In genomic region chrX:1824855-1825254, GRCh38 we compare ENCODE assay signal across 26 cellular contexts.
DNase-seq lines count a peak whose midpoint lies in the region; ATAC-seq, FAIRE-seq and TF ChIP-seq lines count a peak whose summit lies in the region.
"Had no signal": no experiment of that assay in that cellular context is flagged by ENCODE, and none has a peak within 500 bp of the region (broad histone marks: within the 10 kb centered on the region; RNA-seq: fewer than 3 reads in every experiment).

No MANE protein-coding gene starts in this region.

- no peaks in the 10 kb centered on the region for H3F3A ChIP-seq in neural progenitor cell (ENCODE audit: low read depth)

- FAIRE-seq in H1 (lab: Jason Lieb, UNC) = no peak
- FAIRE-seq: A549, GM12891, GM18507, H54 had no signal

- no peak for TF ChIP-seq RAD21 in H1 (IDR thresholded peaks at IDR 0.05 in 1 of 2, conservative IDR thresholded peaks at IDR 0.05 in 1 of 2; ENCODE audit: low read depth in 2 of 2, low read length in 2 of 2)

- peaks cover 2% of the 10 kb centered on the region for H3K9me3 Mint-ChIP-seq in neural progenitor cell
- H3K9me3 Mint-ChIP-seq: CD4-positive, alpha-beta memory T cell had no signal

- H3K9ac ChIP-seq in H1 (replicated peaks in 1 of 4; ENCODE audit: extremely low read depth in 1 of 4, low read depth in 3 of 4, low read length in 3 of 4) (no peak overlapping the region), neural progenitor cell (no peak overlapping the region)
- H3K9ac ChIP-seq: BLaER1 treated with 17β-estradiol and CSF1 and Interleukin-3, amounts not matched to agents 10 nM and 100 nM had no signal

- H3K18ac ChIP-seq in H1 (ENCODE audit: extremely low read depth, low read length) = no peak overlapping the region

- H2BK120ac ChIP-seq in H1 (replicated peaks; ENCODE audit: low read depth, low read length) = no peak overlapping the region

- H3K79me1 ChIP-seq in H1 (ENCODE audit: low read depth, low read length) = no peaks in the 10 kb centered on the region

- H3K27me3 ChIP-seq in H1 (replicated peaks in 1 of 4; ENCODE audit: control insufficient read depth in 3 of 4, extremely low read depth in 1 of 4, insufficient read depth in 3 of 4, low read length in 3 of 4) (no peaks in the 10 kb centered on the region), neural progenitor cell (no peaks in the 10 kb centered on the region), stomach (no peaks in the 10 kb centered on the region)
- H3K27me3 ChIP-seq: BE2C; BLaER1 treated with 17β-estradiol and CSF1 and Interleukin-3, amounts not matched to agents 10 nM and 100 nM had no signal

- POLR2A ChIA-PET in H1 (lab: Charles Lee; ENCODE audit: partially characterized antibody) = no interaction called here

- H3K27me3 Mint-ChIP-seq in neural progenitor cell (ENCODE audit: insufficient read depth, low read depth) = peaks cover 10% of the 10 kb centered on the region
- H3K27me3 Mint-ChIP-seq: CD4-positive, alpha-beta memory T cell had no signal

- H3K4me3 ChIP-seq in H1 (ENCODE audit: extremely low read depth in 1 of 4, insufficient read depth in 2 of 4, low read depth in 3 of 4, low read length in 4 of 4) (no peak overlapping the region), neural progenitor cell (no peak overlapping the region), stomach (no peak overlapping the region)
- H3K4me3 ChIP-seq: A549; BLaER1 treated with 17β-estradiol and CSF1 and Interleukin-3, amounts not matched to agents 10 nM and 100 nM; GM23338; HAP-1 had no signal

- peak overlapping the region; percentile 3 for H3K27ac Mint-ChIP-seq in neural progenitor cell
- H3K27ac Mint-ChIP-seq: CD14-positive monocyte; CD4-positive, alpha-beta memory T cell; GM23338; HFFc6 had no signal

- H2BK20ac ChIP-seq in H1 (ENCODE audit: low read length) = no peak overlapping the region

- H4K20me1 ChIP-seq in H1 (replicated peaks in 1 of 2; ENCODE audit: control insufficient read depth in 1 of 2, insufficient read depth in 2 of 2, low read length in 2 of 2) (no peaks in the 10 kb centered on the region), neural progenitor cell (ENCODE audit: low read depth) (no peaks in the 10 kb centered on the region)
- H4K20me1 ChIP-seq: BLaER1 treated with 17β-estradiol and CSF1 and Interleukin-3, amounts not matched to agents 10 nM and 100 nM had no signal

- no peak overlapping the region for H2AK5ac ChIP-seq in H1 (ENCODE audit: low read depth, low read length)

- H3K23me2 ChIP-seq in H1 (ENCODE audit: low read depth, low read length) = no peaks in the 10 kb centered on the region

- H3K9me3 ChIP-seq in H1 (ENCODE audit: insufficient read depth in 2 of 2, low read depth in 1 of 2, low read length in 1 of 2) = no peaks in the 10 kb centered on the region
- no peaks in the 10 kb centered on the region for H3K9me3 ChIP-seq in neural progenitor cell (ENCODE audit: low read depth)
- H3K9me3 ChIP-seq in stomach = no peaks in the 10 kb centered on the region
- H3K9me3 ChIP-seq: A549, BE2C, HAP-1 had no signal

- H4K91ac ChIP-seq in H1 (replicated peaks; ENCODE audit: insufficient read length, low read length) = no peak overlapping the region

- H3K4me3 Mint-ChIP-seq in neural progenitor cell = no peak overlapping the region
- H3K4me3 Mint-ChIP-seq: CD14-positive monocyte; CD4-positive, alpha-beta memory T cell; GM23338; HFFc6 had no signal

- H3K79me2 ChIP-seq in H1 (ENCODE audit: control insufficient read depth in 1 of 2, insufficient read depth in 2 of 2, low read length in 2 of 2) = no peaks in the 10 kb centered on the region
- H3K79me2 ChIP-seq in neural progenitor cell (ENCODE audit: low read depth) = no peaks in the 10 kb centered on the region

- no peaks in the 10 kb centered on the region for H3K36me3 Mint-ChIP-seq in neural progenitor cell
- H3K36me3 Mint-ChIP-seq: CD14-positive monocyte; CD4-positive, alpha-beta memory T cell had no signal

- TF ChIP-seq EP300 in H1 (IDR thresholded peaks at IDR 0.05; ENCODE audit: borderline replicate concordance in 1 of 2, low read depth in 2 of 2, low read length in 2 of 2) (no peak), stomach (IDR thresholded peaks at IDR 0.05) (no peak)

- TF ChIP-seq POLR2A in H1 (IDR thresholded peaks at IDR 0.05; ENCODE audit: control extremely low read depth in 1 of 2, low read depth in 2 of 2, low read length in 2 of 2) (no peak), stomach (IDR thresholded peaks at IDR 0.05) (no peak)

- H3K14ac ChIP-seq in H1 (ENCODE audit: insufficient read length) = no peak overlapping the region

- no peak overlapping the region for H4K5ac ChIP-seq in H1 (ENCODE audit: insufficient read length, low read depth, low read length)

- CTCF ChIA-PET in H1 (lab: Charles Lee; ENCODE audit: partially characterized antibody) = no interaction called here

- H3K4me1 Mint-ChIP-seq in neural progenitor cell = no peaks in the 10 kb centered on the region
- H3K4me1 Mint-ChIP-seq: CD14-positive monocyte; CD4-positive, alpha-beta memory T cell; GM23338 had no signal

- H3K27ac ChIP-seq in H1 (ENCODE audit: low read depth, low read length) (no peak overlapping the region), neural progenitor cell (no peak overlapping the region), stomach (no peak overlapping the region)
- H3K27ac ChIP-seq: A549; BLaER1 treated with 17β-estradiol and CSF1 and Interleukin-3, amounts not matched to agents 10 nM and 100 nM had no signal

- 89% methylated on average over 6 of the region's 6 CpGs; no CpG with 5 or more reads in 1 of the 2 experiments for WGBS in H1 (ENCODE audit: extremely low coverage in 1 of 2, insufficient coverage in 1 of 2, insufficient read length in 1 of 2, insufficient replicate concordance in 2 of 2, low coverage in 1 of 2, low lambda C conversion rate in 2 of 2, missing lambda C conversion rate in 1 of 2), 2 experiments
- WGBS in stomach, 5 donors = 80 to 86% (median 81%) methylated on average over 5 to 6 of the region's 6 CpGs

- H2BK12ac ChIP-seq in H1 (ENCODE audit: low read depth, low read length) = no peak overlapping the region

- intact Hi-C loops in stomach (cut with DNase I; ENCODE audit: low total_unique reads) (no loop called here), posterior vena cava (cut with DNase I) (no loop called here), Right ventricle myocardium inferior (cut with DNase I) (no loop called here)

- H2BK15ac ChIP-seq in H1 (ENCODE audit: low read length) = peak overlapping the region; percentile 46; the same call in 1 of the 2 replicates

- no peak for TF ChIP-seq CTCF in H1 (IDR thresholded peaks at IDR 0.05; ENCODE audit: control extremely low read depth in 1 of 3, insufficient read depth in 1 of 3, low read depth in 1 of 3, low read length in 3 of 3)
- TF ChIP-seq CTCF in neural progenitor cell (IDR thresholded peaks at IDR 0.05) = no peak
- no peak for TF ChIP-seq CTCF in stomach (IDR thresholded peaks at IDR 0.05)

- no peak overlapping the region for H2BK5ac ChIP-seq in H1 (ENCODE audit: low read depth, low read length)

- DNase-seq in H1 (ENCODE audit: low read depth in 1 of 2, low spot score in 2 of 2) = no peak
- peak; percentile 65 for DNase-seq in mesenteric fat pad (ENCODE audit: low spot score)
- DNase-seq in neural progenitor cell (ENCODE audit: low spot score) = no peak
- DNase-seq in stomach = peak; percentile 18
- no peak for DNase-seq in posterior vena cava (ENCODE audit: low spot score)
- DNase-seq in Right ventricle myocardium inferior (ENCODE audit: missing footprints) = no peak
- DNase-seq: 8988T; ACHN; AML-193; BE2C; Calu3; CD4-positive, alpha-beta memory T cell; COR-L47; DMS53; DMS79 treated with DMSO at 0.1 percent for 48 hours; GF-D8; HFFc6 had no signal

- no peak overlapping the region for H4K8ac ChIP-seq in H1 (ENCODE audit: extremely low read depth, insufficient read depth, low read length)

- H3K36me3 ChIP-seq in H1 (ENCODE audit: control insufficient read depth in 2 of 4, insufficient read depth in 4 of 4, low read length in 3 of 4) (no peaks in the 10 kb centered on the region), neural progenitor cell (no peaks in the 10 kb centered on the region), stomach (no peaks in the 10 kb centered on the region)
- H3K36me3 ChIP-seq: BE2C; BLaER1 treated with 17β-estradiol and CSF1 and Interleukin-3, amounts not matched to agents 10 nM and 100 nM; HAP-1 had no signal

- H3K4me1 ChIP-seq in H1 (replicated peaks in 1 of 4; ENCODE audit: control insufficient read depth in 3 of 4, insufficient read depth in 4 of 4, low read length in 3 of 4) (no peaks in the 10 kb centered on the region), neural progenitor cell (no peaks in the 10 kb centered on the region), stomach (no peaks in the 10 kb centered on the region)
- H3K4me1 ChIP-seq: A549; BE2C; BLaER1 treated with 17β-estradiol and CSF1 and Interleukin-3, amounts not matched to agents 10 nM and 100 nM; HAP-1 had no signal

- H3K23ac ChIP-seq in H1 (ENCODE audit: insufficient read length) = no peak overlapping the region

- no peak overlapping the region for H3K4me2 ChIP-seq in H1 (ENCODE audit: insufficient read depth in 1 of 2, low read depth in 2 of 2, low read length in 2 of 2)
- no peak overlapping the region for H3K4me2 ChIP-seq in neural progenitor cell
- H3K4me2 ChIP-seq: A549; BLaER1 treated with 17β-estradiol and CSF1 and Interleukin-3, amounts not matched to agents 10 nM and 100 nM; GM23338 had no signal

- H2AFZ ChIP-seq in H1 (ENCODE audit: low read length) (no peak overlapping the region), neural progenitor cell (replicated peaks) (no peak overlapping the region)
- H2AFZ ChIP-seq: GM23338 had no signal

- H3K56ac ChIP-seq in H1 (replicated peaks; ENCODE audit: insufficient read length, low read depth, low read length) = no peak overlapping the region

- H3K4ac ChIP-seq in H1 (replicated peaks; ENCODE audit: insufficient read length, low read depth, low read length) = no peak overlapping the region

- ATAC-seq in HG02884 (IDR thresholded peaks at IDR 0.05; ENCODE audit: unreplicated experiment) (no peak), Right ventricle myocardium inferior (no peak)
- ATAC-seq: A549, GM23338 had no signal

TF ChIP-seq in H1, 55 proteins besides CTCF, POLR2A, EP300 and RAD21 (continues in another document):
- TF ChIP-seq POU5F1 (IDR thresholded peaks at IDR 0.05; ENCODE audit: low read depth, low read length) (no peak), CREB1 (IDR thresholded peaks at IDR 0.05) (no peak), TAF1 (IDR thresholded peaks at IDR 0.05; ENCODE audit: low read depth, low read length) (no peak), E2F6 (IDR thresholded peaks at IDR 0.05) (no peak), POLR2AphosphoS5 (IDR thresholded peaks at IDR 0.05; ENCODE audit: low read depth, low read length) (no peak)

Comparison
In these comparisons a context has a peak if more than half of its experiments do, and no peak if none do; other contexts are left out.
1. DNase-seq: peak in mesenteric fat pad (single experiment) and stomach (single experiment); none in H1 (0 of 2), neural progenitor cell (single experiment), posterior vena cava (single experiment) and Right ventricle myocardium inferior (single experiment).